Comparison of ENCODE assay signal across 17 cellular contexts in the genomic region with DNA sequence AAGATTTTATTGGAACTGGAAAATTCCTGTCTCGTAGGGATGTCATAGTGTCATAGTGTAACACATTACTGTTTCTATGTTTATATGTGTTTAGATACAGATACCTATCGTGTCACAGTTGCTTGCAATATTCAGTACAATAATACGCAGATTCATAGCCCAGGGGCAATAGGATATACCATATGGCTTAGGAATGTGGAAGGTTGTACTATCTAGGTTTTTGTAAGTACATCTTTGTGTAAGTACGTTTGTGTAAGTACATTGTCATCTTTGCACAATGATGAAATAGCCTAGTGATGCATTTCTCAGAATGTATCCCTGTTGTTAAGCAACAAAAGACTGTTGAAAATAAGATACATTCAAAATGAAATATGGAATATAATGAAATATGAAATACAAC.
DNase-seq lines count a peak whose midpoint lies in the region; ATAC-seq and TF ChIP-seq lines count a peak whose summit lies in the region.
"Had no signal": no experiment of that assay in that cellular context is flagged by ENCODE, and none has a peak within 500 bp of the region (broad histone marks: within the 10 kb centered on the region; RNA-seq: fewer than 3 reads in every experiment).

No MANE protein-coding gene starts in this region.

- no peaks in the 10 kb centered on the region for H3K4me1 ChIP-seq in breast epithelium
- H3K4me1 ChIP-seq in mammary epithelial cell (ENCODE audit: insufficient read depth, low read length): peaks cover 2% of the 10 kb centered on the region
- no peaks in the 10 kb centered on the region for H3K4me1 ChIP-seq in trophoblast cell (ENCODE audit: control insufficient read depth in 1 of 2, insufficient read depth in 2 of 2, low read length in 2 of 2)
- no peaks in the 10 kb centered on the region for H3K4me1 ChIP-seq in hepatocyte (ENCODE audit: insufficient read depth)

- H2BK120ac ChIP-seq in trophoblast cell (ENCODE audit: insufficient read depth, low read length, poor library complexity): no peak overlapping the region

- no peak overlapping the region for H3K4ac ChIP-seq in trophoblast cell (ENCODE audit: low read depth, low read length)

- intact Hi-C loops in MCF 10A (cut with micrococcal nuclease) (no loop called here), breast epithelium (cut with DNase I; ENCODE audit: low total_unique reads) (no loop called here), mammary epithelial cell (cut with micrococcal nuclease) (no loop called here)

- peaks cover 15% of the 10 kb centered on the region for H3K36me3 Mint-ChIP-seq in MCF 10A (ENCODE audit: insufficient read depth, unreplicated experiment)

- H3K79me2 ChIP-seq in mammary epithelial cell (ENCODE audit: insufficient read depth, low read length) (peaks cover 14% of the 10 kb centered on the region), trophoblast cell (ENCODE audit: control insufficient read depth, insufficient read depth, low read length, poor library complexity) (no peaks in the 10 kb centered on the region), hepatocyte (peaks cover 6% of the 10 kb centered on the region)

- no peak overlapping the region for H3K4me3 Mint-ChIP-seq in MCF 10A (ENCODE audit: unreplicated experiment)
- H3K4me3 Mint-ChIP-seq: CD14-positive monocyte; CD8-positive, alpha-beta T cell had no signal

- no peak overlapping the region for H3K4me3 ChIP-seq in breast epithelium
- H3K4me3 ChIP-seq in mammary epithelial cell (replicated peaks in 1 of 3; ENCODE audit: insufficient read depth in 1 of 3, low read depth in 2 of 3, low read length in 3 of 3): no peak overlapping the region
- no peak overlapping the region for H3K4me3 ChIP-seq in fibroblast of pulmonary artery (replicated peaks; ENCODE audit: low read depth, low read length)
- H3K4me3 ChIP-seq in trophoblast cell (ENCODE audit: low read depth, low read length): no peak overlapping the region
- H3K4me3 ChIP-seq in hepatocyte: no peak overlapping the region
- H3K4me3 ChIP-seq: GM23248 had no signal

- no peaks in the 10 kb centered on the region for H4K20me1 ChIP-seq in mammary epithelial cell (ENCODE audit: insufficient read depth, low read length)
- H4K20me1 ChIP-seq in hepatocyte (ENCODE audit: insufficient read depth, poor library complexity, severe bottlenecking): no peaks in the 10 kb centered on the region

- CTCF ChIA-PET in MCF 10A (lab: Yijun Ruan, JAX): no interaction called here
- CTCF ChIA-PET in mammary epithelial cell (lab: Charles Lee; ENCODE audit: low non-redundant PET): no interaction called here

- H3K36me3 ChIP-seq in breast epithelium (no peaks in the 10 kb centered on the region), mammary epithelial cell (ENCODE audit: insufficient read depth, low read length) (no peaks in the 10 kb centered on the region), trophoblast cell (ENCODE audit: control insufficient read depth in 1 of 2, insufficient read depth in 2 of 2, low read length in 2 of 2) (no peaks in the 10 kb centered on the region), hepatocyte (replicated peaks; ENCODE audit: insufficient read depth, low read depth) (no peaks in the 10 kb centered on the region)

- 54% methylated on average over 4 of the region's 4 CpGs for WGBS in mammary epithelial cell (ENCODE audit: low coverage, missing lambda C conversion rate)
- no CpG with 5 or more reads among the region's 4 CpGs for WGBS in trophoblast cell (ENCODE audit: extremely low coverage, insufficient coverage, insufficient read length)
- WGBS in hepatocyte (ENCODE audit: low lambda C conversion rate, missing lambda C conversion rate): 91% methylated on average over 4 of the region's 4 CpGs

- no peak overlapping the region for H3K18ac ChIP-seq in trophoblast cell (ENCODE audit: low read length)

- no peak overlapping the region for H3K14ac ChIP-seq in trophoblast cell (ENCODE audit: low read length)

- no peak overlapping the region for H4K8ac ChIP-seq in trophoblast cell (ENCODE audit: low read depth, low read length)

- POLR2A ChIA-PET in MCF 10A (lab: Yijun Ruan, JAX): no interaction called here

- H3K27me3 ChIP-seq in breast epithelium (no peaks in the 10 kb centered on the region), mammary epithelial cell (ENCODE audit: insufficient read depth, low read length) (no peaks in the 10 kb centered on the region), trophoblast cell (ENCODE audit: insufficient read depth, low read length) (no peaks in the 10 kb centered on the region), hepatocyte (no peaks in the 10 kb centered on the region)

- H3K4me2 ChIP-seq in mammary epithelial cell (ENCODE audit: insufficient read depth, low read depth, low read length) (no peak overlapping the region), trophoblast cell (ENCODE audit: low read length) (no peak overlapping the region), hepatocyte (no peak overlapping the region)

- H4K91ac ChIP-seq in trophoblast cell (ENCODE audit: low read depth, low read length): no peak overlapping the region

- no peak for ATAC-seq in GM19463 (IDR thresholded peaks at IDR 0.05; ENCODE audit: unreplicated experiment)
- ATAC-seq: CD8-positive, alpha-beta T cell; HCT116 had no signal

- peaks cover 41% of the 10 kb centered on the region for H3K4me1 Mint-ChIP-seq in MCF 10A (ENCODE audit: insufficient read depth, unreplicated experiment)

- no peak overlapping the region for H4K12ac ChIP-seq in trophoblast cell (ENCODE audit: low read depth, low read length)

- H2AK5ac ChIP-seq in trophoblast cell (ENCODE audit: low read length): no peak overlapping the region

- H3K9ac ChIP-seq in mammary epithelial cell (ENCODE audit: insufficient read depth, low read length): no peak overlapping the region
- H3K9ac ChIP-seq in trophoblast cell (ENCODE audit: low read length): no peak overlapping the region
- H3K9ac ChIP-seq: GM23248 had no signal

- H3K9me3 Mint-ChIP-seq in MCF 10A (ENCODE audit: unreplicated experiment): peaks cover 25% of the 10 kb centered on the region
- H3K9me3 Mint-ChIP-seq: CD8-positive, alpha-beta T cell had no signal

- no peaks in the 10 kb centered on the region for H3K9me3 ChIP-seq in breast epithelium
- H3K9me3 ChIP-seq in mammary epithelial cell (replicated peaks; ENCODE audit: insufficient read depth, low read length): no peaks in the 10 kb centered on the region
- H3K9me3 ChIP-seq in trophoblast cell (ENCODE audit: insufficient read depth, low read depth, low read length): peaks cover 2% of the 10 kb centered on the region
- H3K9me3 ChIP-seq in hepatocyte (ENCODE audit: low read depth): no peaks in the 10 kb centered on the region

- H2AFZ ChIP-seq in mammary epithelial cell (ENCODE audit: low read depth, low read length): no peak overlapping the region
- no peak overlapping the region for H2AFZ ChIP-seq in trophoblast cell (ENCODE audit: insufficient read depth, low read length, poor library complexity)
- no peak overlapping the region for H2AFZ ChIP-seq in hepatocyte
- H2AFZ ChIP-seq: GM23248 had no signal

- TF ChIP-seq CTCF in MCF 10A (IDR thresholded peaks at IDR 0.05; ENCODE audit: unreplicated experiment) (no peak), breast epithelium (IDR thresholded peaks at IDR 0.05) (no peak), mammary epithelial cell (conservative IDR thresholded peaks at IDR 0.05 in 1 of 2, IDR thresholded peaks at IDR 0.05 in 1 of 2; ENCODE audit: extremely low read depth in 1 of 2, insufficient read depth in 1 of 2, low read depth in 1 of 2, low read length in 2 of 2) (no peak), fibroblast of pulmonary artery (IDR thresholded peaks at IDR 0.05; ENCODE audit: low read length, missing control alignments) (no peak), hepatocyte (IDR thresholded peaks at IDR 0.05; ENCODE audit: poor library complexity) (no peak)

- H2BK12ac ChIP-seq in trophoblast cell (ENCODE audit: low read length): no peak overlapping the region

- H3K9me2 ChIP-seq in hepatocyte (replicated peaks; ENCODE audit: insufficient read depth): no peaks in the 10 kb centered on the region

- no peak overlapping the region for H2BK5ac ChIP-seq in trophoblast cell (ENCODE audit: low read depth, low read length, poor library complexity)

- H3K27me3 Mint-ChIP-seq in MCF 10A (ENCODE audit: insufficient read depth, unreplicated experiment): no peaks in the 10 kb centered on the region

- no peak for TF ChIP-seq POLR2A in breast epithelium (IDR thresholded peaks at IDR 0.05)

- BruUV-seq in MCF 10A (replicated peaks; lab: Mats Ljungman, UMichigan) (no TSS peak), mammary epithelial cell (replicated peaks; lab: Mats Ljungman, UMichigan) (no TSS peak)

- no peak overlapping the region for H3K23ac ChIP-seq in trophoblast cell (ENCODE audit: low read length)

- H3K79me1 ChIP-seq in trophoblast cell (ENCODE audit: low read length): no peaks in the 10 kb centered on the region

- dilution Hi-C loops in mammary epithelial cell (cut with HindIII; ENCODE audit: low sequenced_read_pairs): no loop called here

- H3K27ac ChIP-seq in breast epithelium: no peak overlapping the region
- peak overlapping the region; percentile 85 for H3K27ac ChIP-seq in mammary epithelial cell (ENCODE audit: insufficient read depth, low read depth, low read length)
- H3K27ac ChIP-seq in trophoblast cell (ENCODE audit: low read depth, low read length): no peak overlapping the region
- H3K27ac ChIP-seq in hepatocyte: no peak overlapping the region
- H3K27ac ChIP-seq: 22Rv1, GM23248 had no signal

- in situ Hi-C loops in mammary epithelial cell (cut with MboI; ENCODE audit: low sequenced_read_pairs in 2 of 2): no loop called here

- peak overlapping the region; percentile 65 for H3K27ac Mint-ChIP-seq in MCF 10A (ENCODE audit: low read depth, unreplicated experiment)
- H3K27ac Mint-ChIP-seq: CD14-positive monocyte; CD8-positive, alpha-beta T cell had no signal

- DNase-seq in MCF 10A (ENCODE audit: unreplicated experiment): peak; percentile 79
- DNase-seq in breast epithelium (ENCODE audit: low spot score in 2 of 2): no peak
- DNase-seq in mammary epithelial cell: peak; percentile 89
- DNase-seq in fibroblast of pulmonary artery (ENCODE audit: low read depth): peak; percentile 49
- DNase-seq in trophoblast cell: peak; percentile 86 to 100
- no peak for DNase-seq in NAMALWA (ENCODE audit: low spot score)
- no peak for DNase-seq in hepatocyte (ENCODE audit: low spot score)
- DNase-seq: CD8-positive, alpha-beta T cell; COR-L47; DMS153; DMS79 treated with DMSO at 0.1 percent for 48 hours; GF-D8; GM23248 had no signal

Comparison
In these comparisons a context has a peak if more than half of its experiments do, and no peak if none do; other contexts are left out.
1. DNase-seq: peak in MCF 10A (single experiment), mammary epithelial cell (single experiment), fibroblast of pulmonary artery (single experiment) and trophoblast cell (2 of 2); none in breast epithelium (0 of 2), NAMALWA (single experiment) and hepatocyte (single experiment).